Comparison of ENCODE assay signal across 20 cellular contexts in the genomic region with DNA sequence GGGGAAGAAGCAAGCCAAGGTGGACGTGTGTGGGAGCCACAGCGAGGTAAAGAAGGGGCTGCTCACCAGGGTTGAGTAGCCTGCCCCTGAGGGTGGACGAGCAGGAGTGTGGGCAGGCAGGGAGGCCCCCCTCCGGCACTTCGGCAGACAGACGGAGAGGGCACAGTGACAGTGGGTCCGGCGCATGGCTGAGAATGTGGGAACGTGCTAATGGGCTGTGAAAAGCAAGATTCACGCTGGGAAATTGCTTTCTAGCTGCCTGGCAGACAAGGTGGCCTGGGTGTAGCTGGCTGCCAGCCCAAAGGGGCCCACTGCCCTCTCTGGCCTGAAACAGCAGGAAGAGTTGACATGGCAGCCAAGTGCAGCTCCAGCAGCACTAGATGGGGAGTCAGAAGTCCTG. TPM values are rescaled to one million over a fixed set of nuclear protein-coding genes. Genes with fewer than 3 reads are reported as not detected.
DNase-seq lines count a peak whose midpoint lies in the region; ATAC-seq, FAIRE-seq and TF ChIP-seq lines count a peak whose summit lies in the region.
"Had no signal": no experiment of that assay in that cellular context is flagged by ENCODE, and none has a peak within 500 bp of the region (broad histone marks: within the 10 kb centered on the region; RNA-seq: fewer than 3 reads in every experiment).

No MANE protein-coding gene starts in this region.

- no peaks in the 10 kb centered on the region for H3K23me2 ChIP-seq in H1 (ENCODE audit: low read depth, low read length)

- no peak for TF ChIP-seq EP300 in H1 (IDR thresholded peaks at IDR 0.05; ENCODE audit: borderline replicate concordance in 1 of 2, low read depth in 2 of 2, low read length in 2 of 2)

- no peak overlapping the region for H2AFZ ChIP-seq in H1 (ENCODE audit: low read length)

- no peak overlapping the region for H4K5ac ChIP-seq in H1 (ENCODE audit: insufficient read length, low read depth, low read length)

- H2AK5ac ChIP-seq in H1 (ENCODE audit: low read depth, low read length) = 0 out of 2 replicates have a peak overlapping the region, but pooled peaks have one; percentile 69

- TF ChIP-seq POLR2A in H1 (IDR thresholded peaks at IDR 0.05; ENCODE audit: control extremely low read depth in 1 of 2, low read depth in 2 of 2, low read length in 2 of 2) = no peak

- DNase-seq in NCI-H2081 (lab: John Stamatoyannopoulos, UW) = peak; percentile 6 to 35
- DNase-seq in NCI-H2081 treated with DMSO at 0.1 percent for 48 hours (lab: John Stamatoyannopoulos, UW) = no peak
- DNase-seq in NCI-H446 treated with DMSO at 0.1 percent for 48 hours (lab: John Stamatoyannopoulos, UW) = peak; percentile 6
- no peak for DNase-seq in H1 (ENCODE audit: low read depth in 1 of 2, low spot score in 2 of 2)
- no peak for DNase-seq in GM10248 (ENCODE audit: extremely low spot score)
- DNase-seq in left lung = no peak
- no peak for DNase-seq in activated CD8-positive, alpha-beta memory T cell treated with anti-CD3 and anti-CD28 coated beads for 24 hours
- DNase-seq: DMS79, NCI-H2029, NCI-H774, Peyer's patch, Right ventricle myocardium superior had no signal

- POLR2A ChIA-PET in H1 (lab: Charles Lee; ENCODE audit: partially characterized antibody) (interaction anchor here (0.9 kb wide), 1 partner anchor 12 kb away, joined by 5 read pairs; no protein-coding TSS in a partner anchor), GM10248 (lab: Yijun Ruan, JAX) (no interaction called here)

- H3K4ac ChIP-seq in H1 (replicated peaks; ENCODE audit: insufficient read length, low read depth, low read length) = no peak overlapping the region

- CTCF ChIA-PET in H1 (lab: Charles Lee; ENCODE audit: partially characterized antibody) (interaction anchor here (0.9 kb wide), 1 partner anchor 140 kb away, joined by 3 read pairs; no protein-coding TSS in a partner anchor), GM10248 (lab: Yijun Ruan, JAX) (interaction anchor here (1.5 kb wide), 1 partner anchor 29 kb away, joined by 3 read pairs; no protein-coding TSS in a partner anchor)

- H4K20me1 ChIP-seq in H1 (replicated peaks in 1 of 2; ENCODE audit: control insufficient read depth in 1 of 2, insufficient read depth in 2 of 2, low read length in 2 of 2) = peaks cover 0 to 4% of the 10 kb centered on the region in 2 experiments

- H4K91ac ChIP-seq in H1 (replicated peaks; ENCODE audit: insufficient read length, low read length) = no peak overlapping the region

- H3K23ac ChIP-seq in H1 (ENCODE audit: insufficient read length) = no peak overlapping the region

- no peak for TF ChIP-seq RAD21 in H1 (IDR thresholded peaks at IDR 0.05 in 1 of 2, conservative IDR thresholded peaks at IDR 0.05 in 1 of 2; ENCODE audit: low read depth in 2 of 2, low read length in 2 of 2)

- ATAC-seq in left lung = no peak
- ATAC-seq: HCT116 had no signal

- H3K4me1 ChIP-seq in H1 (replicated peaks in 1 of 4; ENCODE audit: control insufficient read depth in 3 of 4, insufficient read depth in 4 of 4, low read length in 3 of 4) = peaks cover 0 to 3% (median 0%) of the 10 kb centered on the region in 4 experiments; a peak in 1 of 7 replicates
- no peaks in the 10 kb centered on the region for H3K4me1 ChIP-seq in left lung
- H3K4me1 ChIP-seq: Peyer's patch had no signal

- H3K36me3 ChIP-seq in H1 (ENCODE audit: control insufficient read depth in 2 of 4, insufficient read depth in 4 of 4, low read length in 3 of 4) (no peaks in the 10 kb centered on the region), left lung (no peaks in the 10 kb centered on the region)
- H3K36me3 ChIP-seq: Peyer's patch had no signal

- H3K9me3 ChIP-seq in H1 (ENCODE audit: insufficient read depth in 2 of 2, low read depth in 1 of 2, low read length in 1 of 2) (no peaks in the 10 kb centered on the region), left lung (no peaks in the 10 kb centered on the region)
- H3K9me3 ChIP-seq: Peyer's patch had no signal

- H3K79me2 ChIP-seq in H1 (ENCODE audit: control insufficient read depth in 1 of 2, insufficient read depth in 2 of 2, low read length in 2 of 2) = no peaks in the 10 kb centered on the region

- 91% methylated on average over 10 of the region's 10 CpGs; no CpG with 5 or more reads in 1 of the 2 experiments for WGBS in H1 (ENCODE audit: extremely low coverage in 1 of 2, insufficient coverage in 1 of 2, insufficient read length in 1 of 2, insufficient replicate concordance in 2 of 2, low coverage in 1 of 2, low lambda C conversion rate in 2 of 2, missing lambda C conversion rate in 1 of 2), 2 experiments

- no peak overlapping the region for H3K56ac ChIP-seq in H1 (replicated peaks; ENCODE audit: insufficient read length, low read depth, low read length)

- FAIRE-seq in H1 (lab: Jason Lieb, UNC) = no peak
- FAIRE-seq: A204.1, G401.6, GM12892, GM19239 had no signal

- no peak overlapping the region for H3K4me2 ChIP-seq in H1 (ENCODE audit: insufficient read depth in 1 of 2, low read depth in 2 of 2, low read length in 2 of 2)

- no peak overlapping the region for H2BK120ac ChIP-seq in H1 (replicated peaks; ENCODE audit: low read depth, low read length)

- H2BK5ac ChIP-seq in H1 (ENCODE audit: low read depth, low read length) = no peak overlapping the region

- H3K27ac ChIP-seq in H1 (ENCODE audit: low read depth, low read length) (no peak overlapping the region), temporal lobe (ENCODE audit: low read depth, low read length) (peak overlapping the region; percentile 55), left lung (no peak overlapping the region)
- H3K27ac ChIP-seq: C4-2B, Peyer's patch had no signal

- no peak overlapping the region for H3K9ac ChIP-seq in H1 (replicated peaks in 1 of 4; ENCODE audit: extremely low read depth in 1 of 4, low read depth in 3 of 4, low read length in 3 of 4)

- H3K18ac ChIP-seq in H1 (ENCODE audit: extremely low read depth, low read length) = no peak overlapping the region

- 0 out of 7 replicates have a peak, but pooled peaks cover 0 to 2% (median 0%) of the 10 kb centered on the region in 4 experiments for H3K27me3 ChIP-seq in H1 (replicated peaks in 1 of 4; ENCODE audit: control insufficient read depth in 3 of 4, extremely low read depth in 1 of 4, insufficient read depth in 3 of 4, low read length in 3 of 4)
- peaks cover 0 to 13% of the 10 kb centered on the region in 2 donors for H3K27me3 ChIP-seq in left lung
- H3K27me3 ChIP-seq: Peyer's patch had no signal

- H2BK15ac ChIP-seq in H1 (ENCODE audit: low read length) = no peak overlapping the region

- intact Hi-C loops in left lung (cut with DNase I) = no loop called here

- no peak overlapping the region for H2BK20ac ChIP-seq in H1 (ENCODE audit: low read length)

- TF ChIP-seq CTCF in H1 (IDR thresholded peaks at IDR 0.05; ENCODE audit: control extremely low read depth in 1 of 3, insufficient read depth in 1 of 3, low read depth in 1 of 3, low read length in 3 of 3) (no peak), GM10248 (IDR thresholded peaks at IDR 0.05; ENCODE audit: control extremely low read depth, extremely low read depth, low read depth, missing control alignments) (no peak), left lung (IDR thresholded peaks at IDR 0.05) (no peak)

- no peak overlapping the region for H3K14ac ChIP-seq in H1 (ENCODE audit: insufficient read length)

- no peak overlapping the region for H2BK12ac ChIP-seq in H1 (ENCODE audit: low read depth, low read length)

- H3K4me3 ChIP-seq in H1 (ENCODE audit: extremely low read depth in 1 of 4, insufficient read depth in 2 of 4, low read depth in 3 of 4, low read length in 4 of 4) (no peak overlapping the region), left lung (no peak overlapping the region)
- H3K4me3 ChIP-seq: Peyer's patch had no signal

- no peaks in the 10 kb centered on the region for H3K79me1 ChIP-seq in H1 (ENCODE audit: low read depth, low read length)

- H4K8ac ChIP-seq in H1 (ENCODE audit: extremely low read depth, insufficient read depth, low read length) = no peak overlapping the region

TF ChIP-seq in H1, 55 proteins besides CTCF, POLR2A, EP300 and RAD21 (continues in another document):
- no peak for TF ChIP-seq TEAD4 (IDR thresholded peaks at IDR 0.05; ENCODE audit: low read depth, low read length)
- TF ChIP-seq BACH1 (IDR thresholded peaks at IDR 0.05; ENCODE audit: low read length) = no peak
- TF ChIP-seq CTBP2 (IDR thresholded peaks at IDR 0.05; ENCODE audit: borderline replicate concordance, insufficient read depth, insufficient read length, low read length) = no peak
- no peak for TF ChIP-seq POLR2AphosphoS5 (IDR thresholded peaks at IDR 0.05; ENCODE audit: low read depth, low read length)
- TF ChIP-seq RXRA (IDR thresholded peaks at IDR 0.05; ENCODE audit: insufficient read depth, low read depth, low read length) = no peak
- TF ChIP-seq FOSL1 (IDR thresholded peaks at IDR 0.05; ENCODE audit: insufficient read depth, low read depth, low read length) = no peak
- TF ChIP-seq CHD2 (IDR thresholded peaks at IDR 0.05; ENCODE audit: low read length) = no peak
- no peak for TF ChIP-seq CHD1 (IDR thresholded peaks at IDR 0.05; ENCODE audit: low read depth, low read length)
- no peak for TF ChIP-seq CBX8 (IDR thresholded peaks at IDR 0.05; ENCODE audit: borderline replicate concordance, low read depth, low read length)
- no peak for TF ChIP-seq HDAC2 (IDR thresholded peaks at IDR 0.05; ENCODE audit: borderline replicate concordance in 1 of 2, low read depth in 2 of 2, low read length in 2 of 2)

RNA-seq across cellular contexts. Expression of a gene that starts 10.0 kb away (rescaled TPM):
- 0.23 and 0.28 TPM in 2 replicates for total RNA-seq in H1 (2021; fragmentation: NEBNext Ultra II Directional; extraction: Animal tissue kit (Norgen Biotek cat#: 25700))
- polyA plus RNA-seq in H1 (2011; rRNA removed) = 0.16 and 0.20 TPM in 2 replicates
- polyA plus RNA-seq in H1 (2011; cell fraction: cytosol; rRNA removed) = 0.09 TPM
- 0.43 TPM for polyA plus RNA-seq in H1 (2011; cell fraction: nucleus; rRNA removed)
- polyA plus RNA-seq in H1 (2012, experiment 1 of 2) = 0.03 to 0.39 TPM (median 0.32 TPM) in 3 of 4 replicates, not detected in the other
- 0.17 TPM for polyA plus RNA-seq in H1 (2012, experiment 2 of 2)
- polyA plus RNA-seq in H1 (2013, experiment 1 of 2) = 0.12 TPM
- 0.11 TPM for polyA plus RNA-seq in H1 (2013, experiment 2 of 2)
- 0.06 and 0.10 TPM in 2 replicates for polyA minus RNA-seq in H1 (2011; rRNA and poly(A)+ RNA removed)
- not detected for polyA minus RNA-seq in H1 (2011; cell fraction: cytosol; rRNA and poly(A)+ RNA removed)
- polyA minus RNA-seq in H1 (2011; cell fraction: nucleus; rRNA and poly(A)+ RNA removed) = not detected
- total RNA-seq in temporal lobe = 6.6 TPM
- total RNA-seq in left lung = 1 to 10 TPM in 1 of 2 donors, under 1 TPM in 1; 0.64 to 1.2 TPM
- total RNA-seq: HT1080 had no signal

RNA-seq across cellular contexts. Expression of a gene that starts 23.1 kb away (rescaled TPM):
- 4.5 TPM in 2 replicates for total RNA-seq in H1 (2021; fragmentation: NEBNext Ultra II Directional; extraction: Animal tissue kit (Norgen Biotek cat#: 25700))
- 6.7 and 8.0 TPM in 2 replicates for polyA plus RNA-seq in H1 (2011; rRNA removed)
- 6.0 TPM for polyA plus RNA-seq in H1 (2011; cell fraction: cytosol; rRNA removed)
- 4.2 TPM for polyA plus RNA-seq in H1 (2011; cell fraction: nucleus; rRNA removed)
- polyA plus RNA-seq in H1 (2012, experiment 1 of 2) = 2.0 to 4.1 TPM (median 3.4 TPM) in 4 replicates
- 3.3 TPM for polyA plus RNA-seq in H1 (2012, experiment 2 of 2)
- polyA plus RNA-seq in H1 (2013, experiment 1 of 2) = 3.5 TPM
- polyA plus RNA-seq in H1 (2013, experiment 2 of 2) = 3.5 TPM
- polyA minus RNA-seq in H1 (2011; rRNA and poly(A)+ RNA removed) = 2.7 and 5.4 TPM in 2 replicates
- 3.7 TPM for polyA minus RNA-seq in H1 (2011; cell fraction: cytosol; rRNA and poly(A)+ RNA removed)
- 5.7 TPM for polyA minus RNA-seq in H1 (2011; cell fraction: nucleus; rRNA and poly(A)+ RNA removed)
- total RNA-seq in temporal lobe = 0.25 TPM
- total RNA-seq in left lung = 1 to 10 TPM; 6.6 to 7.5 TPM
- total RNA-seq: Peyer's patch had no signal

Comparison
In these comparisons a context has a peak if more than half of its experiments do, and no peak if none do; other contexts are left out.
1. DNase-seq: peak in NCI-H2081 (2 of 2) and NCI-H446 treated with DMSO at 0.1 percent for 48 hours (single experiment); none in NCI-H2081 treated with DMSO at 0.1 percent for 48 hours (single experiment), H1 (0 of 2), GM10248 (single experiment), left lung (0 of 2) and activated CD8-positive, alpha-beta memory T cell treated with anti-CD3 and anti-CD28 coated beads for 24 hours (single experiment).